ENCODE assay signal across 8 cellular contexts in the genomic region with DNA sequence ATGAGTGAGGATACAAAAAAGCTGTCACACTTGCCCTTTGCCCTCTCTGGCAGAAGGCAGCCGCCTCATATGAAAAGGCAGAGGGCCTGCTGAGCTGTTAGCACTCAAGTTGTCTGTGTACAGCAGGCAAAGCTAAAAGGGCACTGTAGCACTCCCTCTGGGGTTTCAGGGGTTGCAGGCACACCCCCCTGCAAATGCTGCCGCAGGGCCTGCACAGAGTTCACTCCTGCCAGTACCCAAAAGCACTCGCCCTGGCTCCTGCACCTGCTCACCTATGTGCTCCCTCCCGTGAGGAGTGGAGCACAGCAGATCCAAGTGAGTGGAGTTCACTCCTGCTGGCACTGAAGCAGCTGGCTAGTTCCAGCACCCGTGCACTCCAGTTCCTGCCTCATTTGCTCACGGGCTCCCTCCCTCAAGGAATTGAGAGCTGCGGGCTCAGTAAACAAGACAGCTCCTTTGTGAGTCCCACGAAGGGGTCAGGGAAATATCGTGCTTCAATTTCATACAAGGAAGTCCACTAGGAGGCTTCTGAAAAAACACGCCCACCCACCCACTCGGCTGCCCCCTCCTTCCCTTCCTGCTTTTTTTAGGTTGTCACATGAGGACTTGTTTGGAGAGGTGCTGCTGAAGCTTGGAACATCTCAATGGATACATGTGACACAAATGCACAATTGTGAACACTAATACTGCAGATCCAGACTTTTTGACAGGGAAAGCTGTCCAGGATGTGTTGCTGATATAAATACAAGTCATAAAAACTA. TPM values are rescaled to one million over a fixed set of nuclear protein-coding genes. Genes with fewer than 3 reads are reported as not detected.
DNase-seq lines count a peak whose midpoint lies in the region; ATAC-seq and TF ChIP-seq lines count a peak whose summit lies in the region.

No MANE protein-coding gene starts in this region.

- H3K9ac ChIP-seq in iPS-18a (ENCODE audit: low read length), result no peak overlapping the region

- H3K27ac ChIP-seq in iPS-18a (ENCODE audit: low read length) (no peak overlapping the region), spleen (peak overlapping the region in 6 of 8 donors; percentile 28 to 61 (median 40))

- no peaks in the 10 kb centered on the region for H3K36me3 Mint-ChIP-seq in WTC11
- H3K36me3 Mint-ChIP-seq in mesothelial cell of epicardium, result no peaks in the 10 kb centered on the region

- peak; percentile 94 for ATAC-seq in WTC11
- ATAC-seq in HG03045 (IDR thresholded peaks at IDR 0.05; ENCODE audit: unreplicated experiment), result no peak

- POLR2A ChIA-PET in WTC11 (lab: Charles Lee), result interaction anchor here (1.5 kb wide), 1 partner anchor 10 kb away, joined by 5 read pairs; no protein-coding TSS in a partner anchor

- intact Hi-C loops in spleen (cut with DNase I; ENCODE audit: low total_unique reads), result no loop called here

- H3K36me3 ChIP-seq in iPS-18a (ENCODE audit: control insufficient read depth, low read depth, low read length), result no peaks in the 10 kb centered on the region
- H3K36me3 ChIP-seq in spleen, result no peaks in the 10 kb centered on the region

- H3K4me3 Mint-ChIP-seq in WTC11 (peak overlapping the region; percentile 39), mesothelial cell of epicardium (no peak overlapping the region)

- peaks cover 6% of the 10 kb centered on the region for H3K4me1 ChIP-seq in iPS-18a (ENCODE audit: control insufficient read depth, low read depth, low read length)
- peaks cover 0 to 16% (median 11%) of the 10 kb centered on the region in 6 donors for H3K4me1 ChIP-seq in spleen

- H3K4me3 ChIP-seq in iPS-18a (ENCODE audit: low read length) (peak overlapping the region; percentile 5), spleen (no peak overlapping the region)

- H3K9me3 Mint-ChIP-seq in WTC11 (peaks cover 5% of the 10 kb centered on the region; the same call in 1 of the 2 replicates), mesothelial cell of epicardium (peaks cover 2% of the 10 kb centered on the region)

- in situ Hi-C loops in KBM-7 (cut with MboI; ENCODE audit: low pct_unique_long_range_greater_than_20kb, low sequenced_read_pairs), result no loop called here

- H3K27me3 Mint-ChIP-seq in WTC11 (ENCODE audit: low read depth) (no peaks in the 10 kb centered on the region), mesothelial cell of epicardium (ENCODE audit: low read depth) (no peaks in the 10 kb centered on the region)

- TF ChIP-seq POLR2A in spleen (IDR thresholded peaks at IDR 0.05), result no peak

- H3K27ac Mint-ChIP-seq in WTC11 (no peak overlapping the region), mesothelial cell of epicardium (no peak overlapping the region)

- peak; percentile 85 for DNase-seq in CD1c-positive myeloid dendritic cell (ENCODE audit: extremely low spot score)
- DNase-seq in KBM-7, result peak; percentile 60
- DNase-seq in WTC11 (ENCODE audit: low spot score), result peak; percentile 41
- DNase-seq in spleen, result no peak
- DNase-seq in SIG-M5 treated with dmso at 0.1 percent for 504 hours (lab: John Stamatoyannopoulos, UW; ENCODE audit: unreplicated experiment), result no peak
- no peak for DNase-seq in mesothelial cell of epicardium (ENCODE audit: low spot score in 2 of 2, unreplicated experiment in 2 of 2)

- CTCF ChIA-PET in WTC11 (lab: Charles Lee), result interaction anchor here (0.6 to 1.8 kb wide), 7 partner anchors 10 to 1025 kb away, joined by 3 to 9 read pairs (median 5); a partner anchor contains a TSS

- H3K27me3 ChIP-seq in iPS-18a (ENCODE audit: control insufficient read depth, insufficient read depth, low read length), result no peaks in the 10 kb centered on the region
- H3K27me3 ChIP-seq in spleen (replicated peaks in 1 of 7), result peaks cover 0 to 42% (median 0%) of the 10 kb centered on the region in 7 donors

- no peaks in the 10 kb centered on the region for H3K9me3 ChIP-seq in iPS-18a (ENCODE audit: control insufficient read depth, low read depth, low read length)
- H3K9me3 ChIP-seq in spleen, result no peaks in the 10 kb centered on the region

- peaks cover 14% of the 10 kb centered on the region for H3K4me1 Mint-ChIP-seq in WTC11
- peaks cover 6% of the 10 kb centered on the region for H3K4me1 Mint-ChIP-seq in mesothelial cell of epicardium

- WGBS in spleen, 5 donors, result 24 to 34% (median 27%) methylated on average over 8 to 11 of the region's 11 CpGs

- TF ChIP-seq CTCF in WTC11 (IDR thresholded peaks at IDR 0.05) (no peak), spleen (IDR thresholded peaks at IDR 0.05 in 8 of 11, conservative IDR thresholded peaks at IDR 0.05 in 3 of 11) (no peak), mesothelial cell of epicardium (IDR thresholded peaks at IDR 0.05; ENCODE audit: unreplicated experiment) (no peak)

TF ChIP-seq in WTC11, 78 proteins besides CTCF, POLR2A, EP300 and RAD21:
- TF ChIP-seq ZNF263 (CRISPR knock-in tag; IDR thresholded peaks at IDR 0.05; ENCODE audit: low read depth) (peak; percentile 78), ESRRA (CRISPR knock-in tag; IDR thresholded peaks at IDR 0.05; ENCODE audit: borderline replicate concordance) (no peak)

RNA-seq across cellular contexts. Expression of a gene that starts 9.9 kb away (rescaled TPM):
- total RNA-seq in WTC11 (2021) (6.6 to 9.4 TPM (median 9.1 TPM) in 3 replicates), spleen (10 to 100 TPM; 14.4 to 19.6 (median 15.9) TPM), mesothelial cell of epicardium (20.3 to 21.6 TPM (median 20.6 TPM) in 3 replicates)
- 10 to 100 TPM in 2 of 3 donors, 1 to 10 TPM in 1; 6.7 to 14.1 (median 12.5) TPM for polyA plus RNA-seq in spleen

Comparison
In these comparisons a context has a peak if more than half of its experiments do, and no peak if none do; other contexts are left out.
1. DNase-seq: peak in CD1c-positive myeloid dendritic cell (single experiment), KBM-7 (single experiment) and WTC11 (single experiment); none in spleen (single experiment), SIG-M5 treated with dmso at 0.1 percent for 504 hours (single experiment) and mesothelial cell of epicardium (0 of 2).